8 cellular contexts compared by ENCODE assay signal in genomic region chr15:81001180-81002003, GRCh38. TPM values are rescaled to one million over a fixed set of nuclear protein-coding genes. Genes with fewer than 3 reads are reported as not detected.
DNase-seq lines count a peak whose midpoint lies in the region; ATAC-seq and TF ChIP-seq lines count a peak whose summit lies in the region.

No MANE protein-coding gene starts in this region.

- ATAC-seq in HG03025 (IDR thresholded peaks at IDR 0.05; ENCODE audit: low FRiP score, unreplicated experiment), result peak; percentile 38
- peak; percentile 71 for ATAC-seq in Panc1
- ATAC-seq in omental fat pad (ENCODE audit: low FRiP score), result peak; percentile 60

- CTCF ChIA-PET in Panc1 (lab: Charles Lee), result interaction anchor here (0.5 kb wide), 1 partner anchor 259 kb away, joined by 3 read pairs; no protein-coding TSS in a partner anchor

- peaks cover 5% of the 10 kb centered on the region for H3K36me3 ChIP-seq in Panc1 (ENCODE audit: control insufficient read depth, insufficient read depth, low read length)

- H3K27me3 ChIP-seq in Panc1 (ENCODE audit: control insufficient read depth, insufficient read depth, low read length), result no peaks in the 10 kb centered on the region

- TF ChIP-seq POLR2A in GM18526 (IDR thresholded peaks at IDR 0.05; ENCODE audit: extremely low read depth, insufficient read length), result peak; percentile 31

- H3K9me3 ChIP-seq in Panc1 (ENCODE audit: control insufficient read depth, insufficient read depth, low read depth, low read length), result no peaks in the 10 kb centered on the region

- BruUV-seq in Panc1 (replicated peaks; lab: Mats Ljungman, UMichigan), result no TSS peak

- DNase-seq in AG08395 (ENCODE audit: low spot score) (peak; percentile 55), Panc1 (ENCODE audit: low read depth, low spot score) (no peak), glomerular visceral epithelial cell (ENCODE audit: extremely low spot score) (peak; percentile 53), omental fat pad (ENCODE audit: low spot score) (no peak), NCI-H2196 (lab: John Stamatoyannopoulos, UW; ENCODE audit: unreplicated experiment) (no peak)
- DNase-seq in activated naive CD4-positive, alpha-beta T cell treated with Interleukin-2 at 50 U/mL for 16 hours, result peak; percentile 63

- peak overlapping the region; percentile 93 to 94 for H3K4me3 ChIP-seq in Panc1 (ENCODE audit: low read depth in 2 of 2, low read length in 2 of 2)

- H3K27ac ChIP-seq in Panc1 (ENCODE audit: low read length), result peak overlapping the region; percentile 96

- TF ChIP-seq CTCF in Panc1 (IDR thresholded peaks at IDR 0.05), result no peak
- TF ChIP-seq CTCF in omental fat pad (IDR thresholded peaks at IDR 0.05), result no peak

- in situ Hi-C loops in Panc1 (cut with HindIII; ENCODE audit: low pct_unique_long_range_greater_than_20kb, low sequenced_read_pairs), result no loop called here

- POLR2A ChIA-PET in Panc1 (lab: Charles Lee), result no interaction called here

- H3K4me1 ChIP-seq in Panc1 (ENCODE audit: control insufficient read depth, insufficient read depth, low read length), result peaks cover 33% of the 10 kb centered on the region

- intact Hi-C loops in Panc1 (cut with micrococcal nuclease; ENCODE audit: unreplicated experiment), result no loop called here

RNA-seq across cellular contexts. Expression of gene TLNRD1, which starts 0.7 kb away (rescaled TPM):
- total RNA-seq in Panc1 (2021; ENCODE audit: unreplicated experiment) (24.7 TPM), omental fat pad (10 to 100 TPM; 39.0 to 59.4 (median 41.8) TPM)
- 15.0 TPM for polyA plus RNA-seq in Panc1 (2012; ENCODE audit: insufficient read length)

RNA-seq across cellular contexts. Expression of gene MESD, which starts 11.8 kb away (rescaled TPM):
- total RNA-seq in Panc1 (2021; ENCODE audit: unreplicated experiment) (28.2 TPM), omental fat pad (10 to 100 TPM; 19.5 to 26.1 (median 22.6) TPM)
- 30.7 TPM for polyA plus RNA-seq in Panc1 (2012; ENCODE audit: insufficient read length)

Comparison
In these comparisons a context has a peak if more than half of its experiments do, and no peak if none do; other contexts are left out.
1. DNase-seq: peak in AG08395 (single experiment), activated naive CD4-positive, alpha-beta T cell treated with Interleukin-2 at 50 U/mL for 16 hours (single experiment) and glomerular visceral epithelial cell (single experiment); none in Panc1 (single experiment), omental fat pad (single experiment) and NCI-H2196 (single experiment).
2. Peak in every context shown above with its lines, with median percentiles within 50 percentile points of each other: ATAC-seq.